ENCODE assay signal across 2 cellular contexts in the genomic region with DNA sequence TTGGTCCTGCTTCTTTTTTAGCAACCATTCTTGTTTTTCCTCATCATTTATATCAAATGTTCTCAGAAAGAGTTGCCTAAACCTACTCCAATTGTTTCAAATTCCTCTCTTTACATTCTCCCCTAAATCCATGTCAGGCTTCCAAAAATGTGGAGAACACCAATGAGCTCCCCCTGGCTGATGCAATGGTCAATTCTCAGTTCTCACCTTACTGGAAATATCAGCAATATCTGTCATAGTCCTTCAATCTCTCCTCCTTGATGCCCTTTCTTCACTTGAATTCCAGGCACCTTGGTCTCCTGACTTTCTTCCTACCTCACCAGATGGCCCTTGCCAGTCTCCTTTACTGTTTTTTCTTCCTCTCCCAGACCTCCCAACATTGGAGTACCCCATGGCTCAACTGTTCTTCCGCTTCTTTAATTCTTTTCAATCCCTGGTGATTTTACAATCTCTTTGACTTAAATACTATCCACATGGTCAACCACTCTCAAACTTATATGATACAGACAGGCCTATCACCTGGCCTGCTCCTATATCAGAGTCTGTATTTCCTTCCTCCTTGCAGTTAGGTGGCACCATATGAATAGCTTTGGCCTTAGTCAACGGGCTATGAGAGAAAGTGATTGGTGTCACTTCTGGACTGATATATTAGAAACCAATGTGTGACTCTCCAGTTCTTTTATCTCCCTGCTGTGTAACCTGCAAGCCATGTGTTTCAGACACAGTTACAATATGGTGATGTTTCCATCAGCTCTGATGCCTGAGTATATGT.
TF ChIP-seq lines count a peak whose summit lies in the region.

No MANE protein-coding gene starts in this region.

TF ChIP-seq in SK-N-SH, 30 proteins besides CTCF, POLR2A, EP300 and RAD21:
- TF ChIP-seq NFIC (IDR thresholded peaks at IDR 0.05; ENCODE audit: borderline replicate concordance): no peak
- no peak for TF ChIP-seq RCOR1 (IDR thresholded peaks at IDR 0.05; ENCODE audit: low read length)
- TF ChIP-seq NRF1 (IDR thresholded peaks at IDR 0.05; ENCODE audit: low read depth, low read length): no peak
- TF ChIP-seq, protein P1, sequence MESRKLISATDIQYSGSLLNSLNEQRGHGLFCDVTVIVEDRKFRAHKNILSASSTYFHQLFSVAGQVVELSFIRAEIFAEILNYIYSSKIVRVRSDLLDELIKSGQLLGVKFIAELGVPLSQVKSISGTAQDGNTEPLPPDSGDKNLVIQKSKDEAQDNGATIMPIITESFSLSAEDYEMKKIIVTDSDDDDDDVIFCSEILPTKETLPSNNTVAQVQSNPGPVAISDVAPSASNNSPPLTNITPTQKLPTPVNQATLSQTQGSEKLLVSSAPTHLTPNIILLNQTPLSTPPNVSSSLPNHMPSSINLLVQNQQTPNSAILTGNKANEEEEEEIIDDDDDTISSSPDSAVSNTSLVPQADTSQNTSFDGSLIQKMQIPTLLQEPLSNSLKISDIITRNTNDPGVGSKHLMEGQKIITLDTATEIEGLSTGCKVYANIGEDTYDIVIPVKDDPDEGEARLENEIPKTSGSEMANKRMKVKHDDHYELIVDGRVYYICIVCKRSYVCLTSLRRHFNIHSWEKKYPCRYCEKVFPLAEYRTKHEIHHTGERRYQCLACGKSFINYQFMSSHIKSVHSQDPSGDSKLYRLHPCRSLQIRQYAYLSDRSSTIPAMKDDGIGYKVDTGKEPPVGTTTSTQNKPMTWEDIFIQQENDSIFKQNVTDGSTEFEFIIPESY (IDR thresholded peaks at IDR 0.05; ENCODE audit: borderline replicate concordance, low read depth): no peak
- TF ChIP-seq, protein P2, sequence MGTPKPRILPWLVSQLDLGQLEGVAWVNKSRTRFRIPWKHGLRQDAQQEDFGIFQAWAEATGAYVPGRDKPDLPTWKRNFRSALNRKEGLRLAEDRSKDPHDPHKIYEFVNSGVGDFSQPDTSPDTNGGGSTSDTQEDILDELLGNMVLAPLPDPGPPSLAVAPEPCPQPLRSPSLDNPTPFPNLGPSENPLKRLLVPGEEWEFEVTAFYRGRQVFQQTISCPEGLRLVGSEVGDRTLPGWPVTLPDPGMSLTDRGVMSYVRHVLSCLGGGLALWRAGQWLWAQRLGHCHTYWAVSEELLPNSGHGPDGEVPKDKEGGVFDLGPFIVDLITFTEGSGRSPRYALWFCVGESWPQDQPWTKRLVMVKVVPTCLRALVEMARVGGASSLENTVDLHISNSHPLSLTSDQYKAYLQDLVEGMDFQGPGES (IDR thresholded peaks at IDR 0.05; ENCODE audit: low read depth, low read length): no peak
- no peak for TF ChIP-seq TCF12 (IDR thresholded peaks at IDR 0.05)
- TF ChIP-seq, protein P3, sequence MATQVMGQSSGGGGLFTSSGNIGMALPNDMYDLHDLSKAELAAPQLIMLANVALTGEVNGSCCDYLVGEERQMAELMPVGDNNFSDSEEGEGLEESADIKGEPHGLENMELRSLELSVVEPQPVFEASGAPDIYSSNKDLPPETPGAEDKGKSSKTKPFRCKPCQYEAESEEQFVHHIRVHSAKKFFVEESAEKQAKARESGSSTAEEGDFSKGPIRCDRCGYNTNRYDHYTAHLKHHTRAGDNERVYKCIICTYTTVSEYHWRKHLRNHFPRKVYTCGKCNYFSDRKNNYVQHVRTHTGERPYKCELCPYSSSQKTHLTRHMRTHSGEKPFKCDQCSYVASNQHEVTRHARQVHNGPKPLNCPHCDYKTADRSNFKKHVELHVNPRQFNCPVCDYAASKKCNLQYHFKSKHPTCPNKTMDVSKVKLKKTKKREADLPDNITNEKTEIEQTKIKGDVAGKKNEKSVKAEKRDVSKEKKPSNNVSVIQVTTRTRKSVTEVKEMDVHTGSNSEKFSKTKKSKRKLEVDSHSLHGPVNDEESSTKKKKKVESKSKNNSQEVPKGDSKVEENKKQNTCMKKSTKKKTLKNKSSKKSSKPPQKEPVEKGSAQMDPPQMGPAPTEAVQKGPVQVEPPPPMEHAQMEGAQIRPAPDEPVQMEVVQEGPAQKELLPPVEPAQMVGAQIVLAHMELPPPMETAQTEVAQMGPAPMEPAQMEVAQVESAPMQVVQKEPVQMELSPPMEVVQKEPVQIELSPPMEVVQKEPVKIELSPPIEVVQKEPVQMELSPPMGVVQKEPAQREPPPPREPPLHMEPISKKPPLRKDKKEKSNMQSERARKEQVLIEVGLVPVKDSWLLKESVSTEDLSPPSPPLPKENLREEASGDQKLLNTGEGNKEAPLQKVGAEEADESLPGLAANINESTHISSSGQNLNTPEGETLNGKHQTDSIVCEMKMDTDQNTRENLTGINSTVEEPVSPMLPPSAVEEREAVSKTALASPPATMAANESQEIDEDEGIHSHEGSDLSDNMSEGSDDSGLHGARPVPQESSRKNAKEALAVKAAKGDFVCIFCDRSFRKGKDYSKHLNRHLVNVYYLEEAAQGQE (IDR thresholded peaks at IDR 0.05; ENCODE audit: low read depth, low read length): no peak
- no peak for TF ChIP-seq SMC3 (IDR thresholded peaks at IDR 0.05; ENCODE audit: low read depth, low read length)
- TF ChIP-seq POLR2AphosphoS5 (IDR thresholded peaks at IDR 0.05; ENCODE audit: low read depth, low read length): no peak
- no peak for TF ChIP-seq USF2 (IDR thresholded peaks at IDR 0.05; ENCODE audit: borderline replicate concordance, low read depth, low read length)
- no peak for TF ChIP-seq USF1 (IDR thresholded peaks at IDR 0.05; ENCODE audit: borderline replicate concordance, low read depth)

TF ChIP-seq in SK-N-SH treated with all-trans-retinoic acid at 6 μM for 48 hours, 23 proteins besides CTCF, POLR2A, EP300 and RAD21:
- TF ChIP-seq ARNTL (CRISPR knock-in tag; IDR thresholded peaks at IDR 0.05; ENCODE audit: borderline replicate concordance, low read depth): no peak
- TF ChIP-seq, protein P4, sequence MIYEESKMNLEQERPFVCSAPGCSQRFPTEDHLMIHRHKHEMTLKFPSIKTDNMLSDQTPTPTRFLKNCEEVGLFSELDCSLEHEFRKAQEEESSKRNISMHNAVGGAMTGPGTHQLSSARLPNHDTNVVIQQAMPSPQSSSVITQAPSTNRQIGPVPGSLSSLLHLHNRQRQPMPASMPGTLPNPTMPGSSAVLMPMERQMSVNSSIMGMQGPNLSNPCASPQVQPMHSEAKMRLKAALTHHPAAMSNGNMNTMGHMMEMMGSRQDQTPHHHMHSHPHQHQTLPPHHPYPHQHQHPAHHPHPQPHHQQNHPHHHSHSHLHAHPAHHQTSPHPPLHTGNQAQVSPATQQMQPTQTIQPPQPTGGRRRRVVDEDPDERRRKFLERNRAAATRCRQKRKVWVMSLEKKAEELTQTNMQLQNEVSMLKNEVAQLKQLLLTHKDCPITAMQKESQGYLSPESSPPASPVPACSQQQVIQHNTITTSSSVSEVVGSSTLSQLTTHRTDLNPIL (CRISPR knock-in tag; IDR thresholded peaks at IDR 0.05; ENCODE audit: low read depth): no peak
- TF ChIP-seq CSDC2 (CRISPR knock-in tag; IDR thresholded peaks at IDR 0.05): no peak
- no peak for TF ChIP-seq ZC3H10 (CRISPR knock-in tag; IDR thresholded peaks at IDR 0.05)
- no peak for TF ChIP-seq SNAI2 (CRISPR knock-in tag; IDR thresholded peaks at IDR 0.05)
- no peak for TF ChIP-seq TOX (CRISPR knock-in tag; IDR thresholded peaks at IDR 0.05; ENCODE audit: borderline replicate concordance)
- TF ChIP-seq BACH2 (CRISPR knock-in tag; IDR thresholded peaks at IDR 0.05; ENCODE audit: borderline replicate concordance): no peak
- no peak for TF ChIP-seq ZNF70 (CRISPR knock-in tag; IDR thresholded peaks at IDR 0.05)
- TF ChIP-seq PPARA (CRISPR knock-in tag; IDR thresholded peaks at IDR 0.05; ENCODE audit: borderline replicate concordance): no peak
- no peak for TF ChIP-seq GLIS3 (CRISPR knock-in tag; IDR thresholded peaks at IDR 0.05)
- no peak for TF ChIP-seq ZFP30 (CRISPR knock-in tag; IDR thresholded peaks at IDR 0.05)
- no peak for TF ChIP-seq ZNF565 (CRISPR knock-in tag; conservative IDR thresholded peaks at IDR 0.05; ENCODE audit: low read depth)
- TF ChIP-seq OSR1 (CRISPR knock-in tag; IDR thresholded peaks at IDR 0.05): no peak
- no peak for TF ChIP-seq TCF4 (CRISPR knock-in tag; IDR thresholded peaks at IDR 0.05; ENCODE audit: borderline replicate concordance)
TF ChIP-seq in SK-N-SH treated with all-trans-retinoic acid at 6 μM for 48 hours: peak in this region for 0.
